In genomic region chr3:171270541-171270940, GRCh38 we compare ENCODE assay signal across 23 cellular contexts.
DNase-seq lines count a peak whose midpoint lies in the region; ATAC-seq, FAIRE-seq and TF ChIP-seq lines count a peak whose summit lies in the region.
"Had no signal": no experiment of that assay in that cellular context is flagged by ENCODE, and none has a peak within 500 bp of the region (broad histone marks: within the 10 kb centered on the region; RNA-seq: fewer than 3 reads in every experiment).

No MANE protein-coding gene starts in this region.

- H3K36me3 Mint-ChIP-seq in activated T-cell treated with anti-CD3 and anti-CD28 coated beads, Interleukin-2, amount 50 U/mL, for 72 hours (ENCODE audit: insufficient read depth in 2 of 2) = peaks cover 0 to 3% of the 10 kb centered on the region in 2 donors
- peaks cover 13% of the 10 kb centered on the region for H3K36me3 Mint-ChIP-seq in activated naive CD8-positive, alpha-beta T cell treated with anti-CD3 and anti-CD28 coated beads, Interleukin-2, amount 10 ng/mL, durations not matched to agents 7 days and 5 days
- H3K36me3 Mint-ChIP-seq in natural killer cell (no peaks in the 10 kb centered on the region), CD14-positive monocyte (no peaks in the 10 kb centered on the region)
- H3K36me3 Mint-ChIP-seq: memory B cell had no signal

- POLR2A ChIA-PET in activated naive CD8-positive, alpha-beta T cell treated with anti-CD3 and anti-CD28 coated beads, Interleukin-2, amount 10 ng/mL, durations not matched to agents 7 days and 5 days (lab: Charles Lee) = interaction anchor here (1.0 kb wide), 1 partner anchor 191 kb away, joined by 3 read pairs; no protein-coding TSS in a partner anchor

- TF ChIP-seq CTCF in natural killer cell (IDR thresholded peaks at IDR 0.05) = no peak
- no peak for TF ChIP-seq CTCF in CD14-positive monocyte (IDR thresholded peaks at IDR 0.05)

- H3K4me1 Mint-ChIP-seq in activated T-cell treated with anti-CD3 and anti-CD28 coated beads, Interleukin-2, amount 50 U/mL, for 72 hours (ENCODE audit: low read depth) = peaks cover 70% of the 10 kb centered on the region
- H3K4me1 Mint-ChIP-seq in activated naive CD8-positive, alpha-beta T cell treated with anti-CD3 and anti-CD28 coated beads, Interleukin-2, amount 10 ng/mL, durations not matched to agents 7 days and 5 days = peaks cover 66% of the 10 kb centered on the region
- H3K4me1 Mint-ChIP-seq in natural killer cell (peaks cover 76 to 88% of the 10 kb centered on the region in 2 donors), CD14-positive monocyte (peaks cover 12% of the 10 kb centered on the region)

- no peak overlapping the region for H3K27ac ChIP-seq in caudate nucleus (ENCODE audit: low read depth, low read length)
- H3K27ac ChIP-seq: prostate gland had no signal

- H3K27ac Mint-ChIP-seq in activated T-cell treated with anti-CD3 and anti-CD28 coated beads, Interleukin-2, amount 50 U/mL, for 72 hours = peak overlapping the region; percentile 31
- peak overlapping the region; percentile 43 for H3K27ac Mint-ChIP-seq in activated naive CD8-positive, alpha-beta T cell treated with anti-CD3 and anti-CD28 coated beads, Interleukin-2, amount 10 ng/mL, durations not matched to agents 7 days and 5 days
- H3K27ac Mint-ChIP-seq in natural killer cell = peak overlapping the region; percentile 36 to 68
- H3K27ac Mint-ChIP-seq in CD14-positive monocyte = peak overlapping the region in 1 of 7 donors; percentile 8
- H3K27ac Mint-ChIP-seq: memory B cell had no signal

- peak; percentile 93 for FAIRE-seq in GM19239 (lab: Jason Lieb, UNC)
- FAIRE-seq: colon, RCC 7860 had no signal

- no peak for DNase-seq in activated T-cell treated with anti-CD3 and anti-CD28 coated beads, Interleukin-2, amount 50 U/mL, for 72 hours
- no peak for DNase-seq in activated T-cell treated with anti-CD3 and anti-CD28 coated beads, Interleukin-2, amount 50 U/mL, for 1 hour
- DNase-seq in GM19239 (ENCODE audit: insufficient read length, low spot score) (no peak), natural killer cell (no peak), caudate nucleus (lab: John Stamatoyannopoulos, UW) (no peak), CD14-positive monocyte (ENCODE audit: low spot score) (no peak)
- no peak for DNase-seq in activated naive CD8-positive, alpha-beta T cell treated with anti-CD3 and anti-CD28 coated beads, Interleukin-2, amount 10 ng/mL, durations not matched to agents 7 days and 5 days
- DNase-seq: activated T-cell treated with anti-CD3 and anti-CD28 coated beads, Interleukin-2, amount 50 U/mL, for 4 hours; DMS79; effector CD8-positive, alpha-beta T cell; erythroblast; GF-D8; HCEC 1CT; heart left ventricle; NCI-H1048; NCI-H1694 treated with DMSO at 0.1 percent for 48 hours; NCI-H2171 treated with DMSO at 0.1 percent for 48 hours; trophoblast cell had no signal

- peak overlapping the region in 1 of 2 donors; percentile 54 for H3K4me3 Mint-ChIP-seq in activated T-cell treated with anti-CD3 and anti-CD28 coated beads, Interleukin-2, amount 50 U/mL, for 72 hours
- H3K4me3 Mint-ChIP-seq in activated naive CD8-positive, alpha-beta T cell treated with anti-CD3 and anti-CD28 coated beads, Interleukin-2, amount 10 ng/mL, durations not matched to agents 7 days and 5 days = peak overlapping the region; percentile 63
- H3K4me3 Mint-ChIP-seq in natural killer cell = peak overlapping the region; percentile 54
- H3K4me3 Mint-ChIP-seq in CD14-positive monocyte = no peak overlapping the region
- H3K4me3 Mint-ChIP-seq: memory B cell had no signal

- no peak for ATAC-seq in activated T-cell treated with anti-CD3 and anti-CD28 coated beads, Interleukin-2, amount 50 U/mL, for 72 hours (replicated peaks in 1 of 2)
- no peak for ATAC-seq in activated naive CD8-positive, alpha-beta T cell treated with anti-CD3 and anti-CD28 coated beads, Interleukin-2, amount 10 ng/mL, durations not matched to agents 7 days and 5 days (ENCODE audit: low read depth)
- ATAC-seq in natural killer cell (peak in 1 of 3 donors; percentile 30), HG03460 (IDR thresholded peaks at IDR 0.05; ENCODE audit: unreplicated experiment) (no peak)
- ATAC-seq: heart left ventricle had no signal

- intact Hi-C loops in natural killer cell (cut with micrococcal nuclease) = no loop called here
- intact Hi-C loops in CD14-positive monocyte (cut with micrococcal nuclease) = no loop called here

- H3K9me3 Mint-ChIP-seq in activated T-cell treated with anti-CD3 and anti-CD28 coated beads, Interleukin-2, amount 50 U/mL, for 72 hours = no peaks in the 10 kb centered on the region
- peaks cover 2% of the 10 kb centered on the region for H3K9me3 Mint-ChIP-seq in activated naive CD8-positive, alpha-beta T cell treated with anti-CD3 and anti-CD28 coated beads, Interleukin-2, amount 10 ng/mL, durations not matched to agents 7 days and 5 days
- no peaks in the 10 kb centered on the region for H3K9me3 Mint-ChIP-seq in natural killer cell
- no peaks in the 10 kb centered on the region for H3K9me3 Mint-ChIP-seq in CD14-positive monocyte

- no peaks in the 10 kb centered on the region for H3K27me3 Mint-ChIP-seq in activated T-cell treated with anti-CD3 and anti-CD28 coated beads, Interleukin-2, amount 50 U/mL, for 72 hours (ENCODE audit: low read depth)
- H3K27me3 Mint-ChIP-seq in activated naive CD8-positive, alpha-beta T cell treated with anti-CD3 and anti-CD28 coated beads, Interleukin-2, amount 10 ng/mL, durations not matched to agents 7 days and 5 days = no peaks in the 10 kb centered on the region
- H3K27me3 Mint-ChIP-seq in natural killer cell (ENCODE audit: low read depth in 2 of 2) (no peaks in the 10 kb centered on the region), CD14-positive monocyte (ENCODE audit: low read depth in 3 of 3) (peaks cover 0 to 5% (median 0%) of the 10 kb centered on the region in 3 donors)
- H3K27me3 Mint-ChIP-seq: memory B cell had no signal

Comparison
In these comparisons a context has a peak if more than half of its experiments do, and no peak if none do; other contexts are left out.
1. H3K4me3 Mint-ChIP-seq: peak in activated naive CD8-positive, alpha-beta T cell treated with anti-CD3 and anti-CD28 coated beads, Interleukin-2, amount 10 ng/mL, durations not matched to agents 7 days and 5 days (single experiment) and natural killer cell (single experiment); none in CD14-positive monocyte (0 of 2).